Comparison of ENCODE assay signal across 8 cellular contexts in the genomic region with DNA sequence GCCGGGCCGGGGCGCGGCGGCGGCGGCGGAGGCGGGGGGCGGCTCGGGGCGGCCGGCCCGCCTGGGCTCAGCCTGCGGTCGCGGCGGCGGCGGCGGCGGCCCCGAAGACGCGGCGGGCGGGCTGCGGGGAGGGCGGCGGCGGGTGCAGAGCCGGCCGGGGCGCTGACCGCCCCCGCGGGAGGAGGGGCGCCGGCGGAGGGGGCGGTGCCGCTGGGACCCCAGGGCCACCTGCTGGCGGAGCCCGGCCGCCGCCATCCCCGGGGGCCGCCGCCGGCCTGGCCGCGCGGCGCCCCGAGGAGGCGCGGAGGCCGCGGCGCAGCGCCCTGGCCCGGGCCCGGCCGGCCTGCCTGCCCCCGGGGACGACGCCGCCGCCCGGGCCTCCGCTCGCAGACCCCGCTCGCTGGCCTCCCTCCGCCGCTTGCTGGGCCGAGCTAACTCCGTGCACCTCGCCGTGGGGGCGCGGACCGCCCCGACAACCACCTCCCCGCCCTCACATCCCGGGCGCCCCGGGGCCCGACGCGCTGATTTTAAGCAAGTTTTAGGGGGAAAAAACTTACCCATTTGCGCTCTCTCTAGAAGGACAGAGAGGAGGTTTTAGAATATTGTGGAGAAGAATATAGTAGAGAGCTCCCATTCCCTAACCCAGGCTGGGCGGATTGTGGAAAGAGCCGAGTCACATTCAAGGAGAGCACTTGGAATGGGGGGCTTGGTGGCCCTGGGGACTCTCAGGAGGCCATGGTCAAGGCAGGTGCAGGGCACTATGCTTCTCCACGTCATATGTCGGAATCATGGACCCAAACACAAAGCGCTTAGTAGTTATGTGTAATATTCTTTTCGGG. TPM values are rescaled to one million over a fixed set of nuclear protein-coding genes. Genes with fewer than 3 reads are reported as not detected.
A peak's percentile ranks its signal among the peaks of the same experiment; 100 is the strongest.
DNase-seq lines count a peak whose midpoint lies in the region; ATAC-seq and TF ChIP-seq lines count a peak whose summit lies in the region.

A gene with protein sequence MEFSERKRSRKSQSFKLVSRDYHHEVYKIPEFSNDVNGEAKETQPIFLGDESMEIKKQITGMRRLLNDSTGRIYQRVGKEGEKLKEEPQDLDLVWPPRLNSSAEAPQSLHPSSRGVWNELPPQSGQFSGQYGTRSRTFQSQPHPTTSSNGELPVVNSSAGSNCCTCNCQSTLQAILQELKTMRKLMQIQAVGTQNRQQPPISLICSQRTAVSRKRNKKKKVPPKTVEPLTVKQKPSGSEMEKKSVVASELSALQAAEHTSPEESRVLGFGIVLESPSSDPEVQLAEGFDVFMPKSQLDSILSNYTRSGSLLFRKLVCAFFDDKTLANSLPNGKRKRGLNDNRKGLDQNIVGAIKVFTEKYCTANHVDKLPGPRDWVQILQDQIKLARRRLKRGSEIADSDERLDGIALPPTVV (minus strand): TSS at position 140 of the 839 bp plus-strand sequence. CDS start 481 bp downstream, outside the sequence.

- H3K4me3 ChIP-seq in SK-N-SH (ENCODE audit: low read depth in 2 of 2, low read length in 1 of 2) (peak within 1 kb of the TSS; percentile 70 to 82), epithelial cell of proximal tubule (ENCODE audit: low read depth, low read length) (peak within 1 kb of the TSS; percentile 66), mucosa of rectum (ENCODE audit: low read length in 2 of 2) (peak within 1 kb of the TSS; percentile 67 to 68), urinary bladder (ENCODE audit: low read depth, low read length) (peak within 1 kb of the TSS; percentile 99)

- TF ChIP-seq EP300 in SK-N-SH (IDR thresholded peaks at IDR 0.05; ENCODE audit: borderline replicate concordance in 1 of 2, low read depth in 1 of 2, low read length in 1 of 2), result no peak

- ATAC-seq in GM18517 (IDR thresholded peaks at IDR 0.05; ENCODE audit: unreplicated experiment) (no peak), HG03378 (IDR thresholded peaks at IDR 0.05; ENCODE audit: unreplicated experiment) (no peak)

- H3K79me2 ChIP-seq in SK-N-SH (ENCODE audit: insufficient read depth), result peaks cover 20% of the 10 kb centered on the region; the same call in 1 of the 2 replicates

- no peak for TF ChIP-seq CTCF in SK-N-SH (IDR thresholded peaks at IDR 0.05)
- no peak for TF ChIP-seq CTCF in epithelial cell of proximal tubule (conservative IDR thresholded peaks at IDR 0.05; ENCODE audit: low read depth, low read length)

- peaks cover 6 to 15% of the 10 kb centered on the region in 2 experiments; a peak in 3 of 4 replicates for H3K4me1 ChIP-seq in SK-N-SH (ENCODE audit: control insufficient read depth in 1 of 2, insufficient read depth in 2 of 2, low read depth in 1 of 2, low read length in 1 of 2)
- peaks cover 5 to 6% of the 10 kb centered on the region in 2 donors for H3K4me1 ChIP-seq in mucosa of rectum (ENCODE audit: control insufficient read depth in 2 of 2, insufficient read depth in 2 of 2, low read length in 2 of 2)
- no peaks in the 10 kb centered on the region for H3K4me1 ChIP-seq in urinary bladder (ENCODE audit: insufficient read depth)

- H3K9ac ChIP-seq in SK-N-SH (peak within 1 kb of the TSS; percentile 85), mucosa of rectum (ENCODE audit: low read depth in 1 of 2, low read length in 2 of 2) (peak within 1 kb of the TSS; percentile 56 to 72)

- no peak for TF ChIP-seq RAD21 in SK-N-SH (IDR thresholded peaks at IDR 0.05; ENCODE audit: low read length)

- peak; percentile 21 for DNase-seq in activated CD8-positive, alpha-beta memory T cell treated with anti-CD3 and anti-CD28 coated beads, Interleukin-2, amount 50 U/mL, for 4 hours
- DNase-seq in activated CD8-positive, alpha-beta memory T cell treated with anti-CD3 and anti-CD28 coated beads, Interleukin-2, amount 50 U/mL, for 48 hours, result no peak
- DNase-seq in SK-N-SH (peak; percentile 95), epithelial cell of proximal tubule (ENCODE audit: low read depth) (no peak)

- no peaks in the 10 kb centered on the region for H3K9me2 ChIP-seq in SK-N-SH

- H3F3A ChIP-seq in SK-N-SH (replicated peaks; ENCODE audit: insufficient read depth), result peaks cover 13% of the 10 kb centered on the region

- H3K4me2 ChIP-seq in SK-N-SH, result peak within 1 kb of the TSS; percentile 90

- peak within 1 kb of the TSS; percentile 98 for H2AFZ ChIP-seq in SK-N-SH (ENCODE audit: low read depth)

- H3K36me3 ChIP-seq in SK-N-SH (replicated peaks in 1 of 2; ENCODE audit: control insufficient read depth in 1 of 2, insufficient read depth in 2 of 2, low read length in 1 of 2), result no peaks in the 10 kb centered on the region
- no peaks in the 10 kb centered on the region for H3K36me3 ChIP-seq in mucosa of rectum (ENCODE audit: control insufficient read depth in 2 of 2, insufficient read depth in 2 of 2, low read length in 2 of 2)
- no peaks in the 10 kb centered on the region for H3K36me3 ChIP-seq in urinary bladder (ENCODE audit: insufficient read depth)

- peak within 1 kb of the TSS; percentile 48 to 67; a peak in 3 of 4 replicates for H3K27ac ChIP-seq in SK-N-SH (ENCODE audit: low read depth in 2 of 2, low read length in 1 of 2)
- peak within 1 kb of the TSS in 1 of 2 donors; percentile 41 for H3K27ac ChIP-seq in mucosa of rectum (ENCODE audit: low read depth in 2 of 2, low read length in 2 of 2)
- peak within 1 kb of the TSS; percentile 70 for H3K27ac ChIP-seq in urinary bladder (ENCODE audit: low read depth)

- no peaks in the 10 kb centered on the region for H3K9me3 ChIP-seq in SK-N-SH
- H3K9me3 ChIP-seq in mucosa of rectum (ENCODE audit: control insufficient read depth in 2 of 2, low read length in 2 of 2), result no peaks in the 10 kb centered on the region

- no peaks in the 10 kb centered on the region for H4K20me1 ChIP-seq in SK-N-SH (ENCODE audit: insufficient read depth)

- WGBS in SK-N-SH (ENCODE audit: low lambda C conversion rate), result 12% methylated on average over 30 of the region's 98 CpGs
- 3% methylated on average over 98 of the region's 98 CpGs for WGBS in urinary bladder

- POLR2A ChIA-PET in SK-N-SH (lab: Yijun Ruan, JAX), result no interaction called here

- H3K27me3 ChIP-seq in SK-N-SH (ENCODE audit: insufficient read depth) (no peaks in the 10 kb centered on the region), mucosa of rectum (ENCODE audit: control insufficient read depth in 2 of 2, insufficient read depth in 2 of 2, low read length in 2 of 2) (no peaks in the 10 kb centered on the region)

- CTCF ChIA-PET in SK-N-SH (lab: Yijun Ruan, JAX), result interaction anchor here (0.8 to 1.2 kb wide), 5 partner anchors 39 to 157 kb away, joined by 3 to 5 read pairs (median 3); a partner anchor contains a TSS

TF ChIP-seq in SK-N-SH, 30 proteins besides CTCF, POLR2A, EP300 and RAD21:
- TF ChIP-seq FOXJ3 (CRISPR knock-in tag; IDR thresholded peaks at IDR 0.05) (no peak), RXRA (IDR thresholded peaks at IDR 0.05; ENCODE audit: borderline replicate concordance, low read depth) (no peak), TCF12 (IDR thresholded peaks at IDR 0.05) (no peak), MXI1 (IDR thresholded peaks at IDR 0.05; ENCODE audit: low read depth, low read length) (no peak), RCOR1 (IDR thresholded peaks at IDR 0.05; ENCODE audit: low read length) (no peak), ELF1 (IDR thresholded peaks at IDR 0.05) (no peak), SIN3A (IDR thresholded peaks at IDR 0.05; ENCODE audit: borderline replicate concordance, low read depth, low read length) (no peak), NRF1 (IDR thresholded peaks at IDR 0.05; ENCODE audit: low read depth, low read length) (no peak), JUND (IDR thresholded peaks at IDR 0.05) (no peak), FOSL2 (IDR thresholded peaks at IDR 0.05; ENCODE audit: borderline replicate concordance, low read depth) (no peak)
- TF ChIP-seq, protein P1, sequence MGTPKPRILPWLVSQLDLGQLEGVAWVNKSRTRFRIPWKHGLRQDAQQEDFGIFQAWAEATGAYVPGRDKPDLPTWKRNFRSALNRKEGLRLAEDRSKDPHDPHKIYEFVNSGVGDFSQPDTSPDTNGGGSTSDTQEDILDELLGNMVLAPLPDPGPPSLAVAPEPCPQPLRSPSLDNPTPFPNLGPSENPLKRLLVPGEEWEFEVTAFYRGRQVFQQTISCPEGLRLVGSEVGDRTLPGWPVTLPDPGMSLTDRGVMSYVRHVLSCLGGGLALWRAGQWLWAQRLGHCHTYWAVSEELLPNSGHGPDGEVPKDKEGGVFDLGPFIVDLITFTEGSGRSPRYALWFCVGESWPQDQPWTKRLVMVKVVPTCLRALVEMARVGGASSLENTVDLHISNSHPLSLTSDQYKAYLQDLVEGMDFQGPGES (IDR thresholded peaks at IDR 0.05; ENCODE audit: low read depth, low read length), result no peak
- TF ChIP-seq, protein P2, sequence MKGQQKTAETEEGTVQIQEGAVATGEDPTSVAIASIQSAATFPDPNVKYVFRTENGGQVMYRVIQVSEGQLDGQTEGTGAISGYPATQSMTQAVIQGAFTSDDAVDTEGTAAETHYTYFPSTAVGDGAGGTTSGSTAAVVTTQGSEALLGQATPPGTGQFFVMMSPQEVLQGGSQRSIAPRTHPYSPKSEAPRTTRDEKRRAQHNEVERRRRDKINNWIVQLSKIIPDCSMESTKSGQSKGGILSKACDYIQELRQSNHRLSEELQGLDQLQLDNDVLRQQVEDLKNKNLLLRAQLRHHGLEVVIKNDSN (IDR thresholded peaks at IDR 0.05; ENCODE audit: borderline replicate concordance, low read depth), result no peak

RNA-seq across cellular contexts. Expression of the gene that starts here (rescaled TPM):
- polyA plus RNA-seq in SK-N-SH (2012; rRNA removed), result 9.2 and 9.9 TPM in 2 replicates
- polyA plus RNA-seq in SK-N-SH (2012; cell fraction: cytosol; rRNA removed), result 12.7 and 12.9 TPM in 2 replicates
- polyA plus RNA-seq in SK-N-SH (2012; cell fraction: nucleus; rRNA removed), result 18.6 and 21.9 TPM in 2 replicates
- 25.9 and 41.4 TPM in 2 replicates for total RNA-seq in epithelial cell of proximal tubule
- total RNA-seq in urinary bladder, result 8.8 TPM
- 8.0 TPM for polyA plus RNA-seq in urinary bladder

Comparison
In these comparisons a context has a peak if more than half of its experiments do, and no peak if none do; other contexts are left out.
1. DNase-seq: peak in activated CD8-positive, alpha-beta memory T cell treated with anti-CD3 and anti-CD28 coated beads, Interleukin-2, amount 50 U/mL, for 4 hours (single experiment) and SK-N-SH (single experiment); none in activated CD8-positive, alpha-beta memory T cell treated with anti-CD3 and anti-CD28 coated beads, Interleukin-2, amount 50 U/mL, for 48 hours (single experiment) and epithelial cell of proximal tubule (single experiment).
2. Peak in every context shown above with its lines, with median percentiles within 50 percentile points of each other: H3K4me3 ChIP-seq.